9 cellular contexts compared by ENCODE assay signal in the genomic region with DNA sequence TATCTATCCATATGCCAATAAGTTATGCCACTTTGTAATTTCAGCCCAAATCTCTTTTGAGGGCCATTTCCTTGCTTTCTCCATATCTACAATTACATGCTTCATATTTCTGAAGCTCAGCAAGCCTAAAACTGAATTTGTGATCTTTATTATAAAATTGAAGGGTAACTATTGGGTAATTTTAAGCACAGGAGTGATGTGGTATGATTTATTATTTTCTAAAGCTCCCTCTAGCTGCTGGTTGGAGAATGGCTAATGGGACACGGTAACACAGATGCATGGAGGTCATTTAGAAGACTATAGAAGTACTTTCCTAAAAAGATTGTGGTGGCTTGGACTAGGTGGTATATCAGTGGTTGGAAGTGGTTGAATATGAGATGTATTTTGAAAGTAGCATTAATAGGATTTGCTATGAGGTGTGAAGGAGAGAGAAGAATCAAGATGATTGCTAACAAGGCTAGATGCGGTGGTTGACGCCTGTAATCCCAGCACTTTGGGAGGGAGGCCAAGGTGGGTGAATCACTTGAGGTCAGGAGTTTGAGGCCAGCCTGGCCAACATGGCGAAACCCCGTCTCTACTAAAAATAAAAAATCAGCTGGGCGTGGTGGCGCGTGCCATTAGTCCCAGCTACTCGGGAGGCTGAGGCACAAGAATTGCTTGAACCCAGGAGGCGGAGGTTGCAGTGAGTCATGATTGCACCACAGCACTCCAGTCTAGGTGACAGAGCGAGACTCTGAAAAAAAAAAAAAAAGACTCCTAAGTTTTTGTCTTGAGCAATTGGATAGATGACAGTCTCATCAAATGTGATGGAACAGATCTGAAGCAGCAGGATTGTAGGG. TPM values are rescaled to one million over a fixed set of nuclear protein-coding genes. Genes with fewer than 3 reads are reported as not detected.
DNase-seq lines count a peak whose midpoint lies in the region; ATAC-seq, FAIRE-seq and TF ChIP-seq lines count a peak whose summit lies in the region.
"Had no signal": no experiment of that assay in that cellular context is flagged by ENCODE, and none has a peak within 500 bp of the region (broad histone marks: within the 10 kb centered on the region; RNA-seq: fewer than 3 reads in every experiment).

No MANE protein-coding gene starts in this region.

- CTCF ChIA-PET in HCT116 (lab: Charles Lee): interaction anchor here (0.7 to 1.6 kb wide), 8 partner anchors 8 to 638 kb away, joined by 3 to 14 read pairs (median 3); no protein-coding TSS in a partner anchor

- H3K4me2 ChIP-seq in HCT116 (ENCODE audit: low read length) (peak overlapping the region; percentile 22; the same call in 1 of the 2 replicates), keratinocyte (ENCODE audit: control insufficient read depth, extremely low read depth, insufficient read depth, low read depth, low read length) (no peak overlapping the region)

- no peak overlapping the region for H3K4me3 ChIP-seq in HCT116 (replicated peaks in 1 of 2; ENCODE audit: low read depth in 1 of 2, low read length in 2 of 2)
- H3K4me3 ChIP-seq in keratinocyte (ENCODE audit: control insufficient read depth in 2 of 3, extremely low read depth in 1 of 3, insufficient read depth in 2 of 3, low read depth in 1 of 3, low read length in 3 of 3): no peak overlapping the region

- TF ChIP-seq POLR2A in HCT116 (IDR thresholded peaks at IDR 0.05; ENCODE audit: borderline replicate concordance, extremely low read depth, insufficient read depth, insufficient read length): no peak

- ATAC-seq in HCT116 (peak; percentile 89), T-helper 17 cell (peak; percentile 50), GM21390 (IDR thresholded peaks at IDR 0.05; ENCODE audit: unreplicated experiment) (no peak)
- ATAC-seq: Right ventricle myocardium inferior had no signal

- FAIRE-seq in keratinocyte (lab: Jason Lieb, UNC): no peak

- no peak overlapping the region for H2AFZ ChIP-seq in HCT116 (ENCODE audit: low read depth, low read length, poor library complexity, severe bottlenecking)
- no peak overlapping the region for H2AFZ ChIP-seq in keratinocyte (ENCODE audit: control insufficient read depth, low read length)

- no peak overlapping the region for H3K4me3 Mint-ChIP-seq in T-helper 17 cell

- TF ChIP-seq RAD21 in HCT116 (IDR thresholded peaks at IDR 0.05; ENCODE audit: low read depth): peak; percentile 28

- H3K27ac ChIP-seq in HCT116 (ENCODE audit: low read depth, low read length) (no peak overlapping the region), keratinocyte (ENCODE audit: control insufficient read depth, insufficient read depth, low read length) (no peak overlapping the region)

- peak; percentile 39 for DNase-seq in ACHN
- DNase-seq in HCT116 (ENCODE audit: low read depth, low spot score): no peak
- no peak for DNase-seq in T-helper 17 cell
- DNase-seq in keratinocyte (ENCODE audit: low read depth, low spot score): no peak
- DNase-seq in NCI-H345 (lab: John Stamatoyannopoulos, UW): no peak
- DNase-seq in DMS153 (lab: John Stamatoyannopoulos, UW): no peak
- no peak for DNase-seq in stimulated activated CD4-positive, alpha-beta T cell treated with anti-CD3 and anti-CD28 coated beads, Interleukin-2, amount 100 ng/mL, for 48 hours

- RAD21 ChIA-PET in HCT116 (lab: Charles Lee; ENCODE audit: low non-redundant PET in 1 of 2, low total read pairs in 2 of 2, uncharacterized antibody in 2 of 2, unreplicated experiment in 2 of 2): interaction anchor here in 1 of 2 experiments (0.7 kb wide), 1 partner anchor 679 kb away, joined by 3 read pairs; no protein-coding TSS in a partner anchor

- H3K36me3 Mint-ChIP-seq in T-helper 17 cell (ENCODE audit: low read depth): peaks cover 4% of the 10 kb centered on the region

- TF ChIP-seq CTCF in HCT116 (IDR thresholded peaks at IDR 0.05 in 2 of 3, conservative IDR thresholded peaks at IDR 0.05 in 1 of 3; ENCODE audit: borderline replicate concordance in 1 of 3, insufficient read depth in 1 of 3, low read depth in 2 of 3, low read length in 2 of 3): peak in 2 of 3 experiments; percentile 83 to 84; a peak in 4 of 6 replicates
- TF ChIP-seq CTCF in keratinocyte (optimal IDR thresholded peaks at IDR 0.05 in 1 of 3, IDR thresholded peaks at IDR 0.05 in 1 of 3, conservative IDR thresholded peaks at IDR 0.05 in 1 of 3; ENCODE audit: extremely low read depth in 1 of 3, insufficient read depth in 2 of 3, low read length in 3 of 3): peak in 2 of 3 experiments; percentile 33 to 55

- intact Hi-C loops in HCT116 (cut with micrococcal nuclease): no loop called here

- H4K20me1 ChIP-seq in HCT116 (ENCODE audit: insufficient read depth) (no peaks in the 10 kb centered on the region), keratinocyte (ENCODE audit: control insufficient read depth, extremely low read depth, insufficient read depth, low read length) (peaks cover 3% of the 10 kb centered on the region)

- H3K79me2 ChIP-seq in HCT116 (ENCODE audit: insufficient read depth, low read length): peaks cover 71% of the 10 kb centered on the region
- H3K79me2 ChIP-seq in keratinocyte (ENCODE audit: control insufficient read depth, insufficient read depth, low read length): peaks cover 51% of the 10 kb centered on the region

- in situ Hi-C loops in ACHN (cut with HindIII; ENCODE audit: low pct_ligation_motif_present, low pct_unique_long_range_greater_than_20kb, low sequenced_read_pairs): no loop called here

- H3K27me3 Mint-ChIP-seq in T-helper 17 cell: no peaks in the 10 kb centered on the region

- H3K9me3 ChIP-seq in HCT116 (ENCODE audit: control insufficient read depth in 1 of 2, insufficient read depth in 1 of 2, low read depth in 1 of 2, low read length in 2 of 2) (no peaks in the 10 kb centered on the region), T-helper 17 cell (ENCODE audit: control insufficient read depth, low read length, poor library complexity, severe bottlenecking) (no peaks in the 10 kb centered on the region), keratinocyte (ENCODE audit: control insufficient read depth, low read depth, low read length) (no peaks in the 10 kb centered on the region)

- H3K4me1 Mint-ChIP-seq in T-helper 17 cell: peaks cover 35% of the 10 kb centered on the region

- H3K9ac ChIP-seq in HCT116 (ENCODE audit: low read length): no peak overlapping the region
- H3K9ac ChIP-seq in keratinocyte (ENCODE audit: control insufficient read depth, extremely low read depth, insufficient read depth, low read length): no peak overlapping the region

- no peaks in the 10 kb centered on the region for H3K36me3 ChIP-seq in HCT116 (ENCODE audit: control insufficient read depth in 1 of 2, insufficient read depth in 2 of 2, low read length in 2 of 2)
- no peaks in the 10 kb centered on the region for H3K36me3 ChIP-seq in keratinocyte (ENCODE audit: control insufficient read depth in 2 of 2, extremely low read depth in 1 of 2, insufficient read depth in 2 of 2, low read length in 2 of 2)

- POLR2A ChIA-PET in HCT116 (lab: Charles Lee): interaction anchor here (0.6 kb wide), 1 partner anchor 440 kb away, joined by 3 read pairs; no protein-coding TSS in a partner anchor

- H3K9me2 ChIP-seq in HCT116 (ENCODE audit: insufficient read depth): no peaks in the 10 kb centered on the region

- no peaks in the 10 kb centered on the region for H3K9me1 ChIP-seq in keratinocyte (ENCODE audit: control insufficient read depth, extremely low read depth, insufficient read depth, low read length)

- dilution Hi-C loops in keratinocyte (cut with MboI; ENCODE audit: extremely low pct_ligation_motif_present, low sequenced_read_pairs): no loop called here

- BruUV-seq in HCT116 (replicated peaks; lab: Mats Ljungman, UMichigan): no TSS peak

- H3K27me3 ChIP-seq in HCT116 (ENCODE audit: insufficient read depth, low read length): no peaks in the 10 kb centered on the region
- H3K27me3 ChIP-seq in keratinocyte (ENCODE audit: control insufficient read depth, extremely low read depth, insufficient read depth, low read length): no peaks in the 10 kb centered on the region

- H3K4me1 ChIP-seq in HCT116 (ENCODE audit: control insufficient read depth in 1 of 2, insufficient read depth in 2 of 2, low read length in 2 of 2) (peaks cover 3 to 20% of the 10 kb centered on the region in 2 experiments; a peak in 3 of 4 replicates), keratinocyte (ENCODE audit: control insufficient read depth, extremely low read depth, insufficient read depth, low read length) (no peaks in the 10 kb centered on the region)

- peak overlapping the region; percentile 6 for H3K27ac Mint-ChIP-seq in T-helper 17 cell

TF ChIP-seq in HCT116, 20 proteins besides CTCF, POLR2A, EP300 and RAD21 (continues in another document):
- TF ChIP-seq ZFX (IDR thresholded peaks at IDR 0.05): no peak

RNA-seq across cellular contexts. Expression of a gene that starts 13.9 kb away (rescaled TPM):
- 25.8 TPM for total RNA-seq in HCT116 (2021; ENCODE audit: unreplicated experiment)
- polyA plus RNA-seq in HCT116 (2012): 16.6 and 18.4 TPM in 2 replicates
- total RNA-seq in T-helper 17 cell: 10 to 100 TPM; 15.8 to 18.8 TPM
- polyA plus RNA-seq in keratinocyte: 17.3 to 22.7 TPM (median 20.3 TPM) in 3 replicates
- 15.2 TPM for polyA plus RNA-seq in keratinocyte (2011; ENCODE audit: low read depth)
- polyA plus RNA-seq in keratinocyte (2011; cell fraction: cytosol; rRNA removed): 16.9 and 27.3 TPM in 2 replicates
- 28.3 and 31.1 TPM in 2 replicates for polyA plus RNA-seq in keratinocyte (2011; cell fraction: nucleus; rRNA removed)
- polyA plus RNA-seq in keratinocyte (2012; ENCODE audit: low replicate concordance): 12.5 and 16.6 TPM in 2 replicates
- 16.9 to 58.0 TPM (median 39.7 TPM) in 3 replicates for polyA minus RNA-seq in keratinocyte
- 23.2 TPM for polyA minus RNA-seq in keratinocyte (2011; cell fraction: cytosol; rRNA and poly(A)+ RNA removed)
- polyA minus RNA-seq in keratinocyte (2011; cell fraction: nucleus; rRNA and poly(A)+ RNA removed): 13.2 and 27.5 TPM in 2 replicates

RNA-seq across cellular contexts. Expression of a gene that starts 33.1 kb away (rescaled TPM):
- total RNA-seq in HCT116 (2021; ENCODE audit: unreplicated experiment) (23.0 TPM), T-helper 17 cell (10 to 100 TPM in 1 of 2 donors, 1 to 10 TPM in 1; 8.8 to 10.3 TPM)
- polyA plus RNA-seq in HCT116 (2012): 13.4 and 17.7 TPM in 2 replicates
- polyA plus RNA-seq in keratinocyte: 16.6 to 23.7 TPM (median 20.3 TPM) in 3 replicates
- polyA plus RNA-seq in keratinocyte (2011; ENCODE audit: low read depth): 4.5 TPM
- 16.0 and 19.8 TPM in 2 replicates for polyA plus RNA-seq in keratinocyte (2011; cell fraction: cytosol; rRNA removed)
- polyA plus RNA-seq in keratinocyte (2011; cell fraction: nucleus; rRNA removed): 24.6 and 29.8 TPM in 2 replicates
- polyA plus RNA-seq in keratinocyte (2012; ENCODE audit: low replicate concordance): 8.7 and 16.6 TPM in 2 replicates
- 16.6 to 18.4 TPM (median 17.5 TPM) in 3 replicates for polyA minus RNA-seq in keratinocyte
- polyA minus RNA-seq in keratinocyte (2011; cell fraction: cytosol; rRNA and poly(A)+ RNA removed): 9.6 TPM
- polyA minus RNA-seq in keratinocyte (2011; cell fraction: nucleus; rRNA and poly(A)+ RNA removed): 12.7 and 21.0 TPM in 2 replicates
